ENCODE assay signal across 23 cellular contexts in the genomic region with DNA sequence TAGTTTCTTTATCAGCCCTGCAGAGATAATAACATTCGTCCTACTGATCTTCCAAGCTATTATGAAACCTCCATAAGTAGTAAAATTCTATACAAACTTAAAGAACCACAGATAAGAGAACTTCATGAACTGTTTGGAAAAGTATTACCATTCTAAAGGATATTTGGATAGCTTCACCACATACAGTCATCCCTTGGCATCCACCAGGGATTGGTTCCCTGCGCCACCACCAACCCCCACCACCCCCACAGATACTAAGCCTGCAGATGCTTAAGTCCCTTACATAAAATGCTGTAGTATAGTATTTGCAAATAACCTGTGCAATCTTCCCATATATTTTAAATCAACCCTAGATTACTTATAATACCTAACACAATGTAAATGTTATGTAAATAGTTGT.
DNase-seq lines count a peak whose midpoint lies in the region; ATAC-seq, FAIRE-seq and TF ChIP-seq lines count a peak whose summit lies in the region.
"Had no signal": no experiment of that assay in that cellular context is flagged by ENCODE, and none has a peak within 500 bp of the region (broad histone marks: within the 10 kb centered on the region; RNA-seq: fewer than 3 reads in every experiment).

No MANE protein-coding gene starts in this region.

- no peak overlapping the region for H3K4me2 ChIP-seq in astrocyte (ENCODE audit: low read length)
- H3K4me2 ChIP-seq: BLaER1 had no signal

- no peak overlapping the region for H2AFZ ChIP-seq in astrocyte (ENCODE audit: low read depth, low read length)

- CTCF ChIA-PET in activated CD8-positive, alpha-beta T cell treated with anti-CD3 and anti-CD28 coated beads for 36 hours (lab: Charles Lee), result interaction anchor here (2.5 to 4.0 kb wide), 2 partner anchors 17 to 155 kb away, joined by 7 to 21 read pairs; no protein-coding TSS in a partner anchor

- H3K4me3 Mint-ChIP-seq in astrocyte (ENCODE audit: unreplicated experiment), result no peak overlapping the region
- H3K4me3 Mint-ChIP-seq in activated CD8-positive, alpha-beta T cell treated with anti-CD3 and anti-CD28 coated beads for 36 hours, result no peak overlapping the region
- H3K4me3 Mint-ChIP-seq in activated T-helper 17 cell treated with anti-CD3 and anti-CD28 coated beads, Interleukin-2, amount 50 U/mL, for 72 hours, result no peak overlapping the region
- H3K4me3 Mint-ChIP-seq: B cell; CD4-positive, CD25-positive, alpha-beta regulatory T cell; CD8-positive, alpha-beta T cell had no signal

- no peaks in the 10 kb centered on the region for H4K20me1 ChIP-seq in astrocyte (ENCODE audit: insufficient read depth, low read length)
- H4K20me1 ChIP-seq: BLaER1 had no signal

- TF ChIP-seq CTCF in astrocyte (IDR thresholded peaks at IDR 0.05; ENCODE audit: insufficient read depth, low read depth, low read length) (no peak), kidney (IDR thresholded peaks at IDR 0.05; ENCODE audit: borderline replicate concordance, extremely low read depth, insufficient read depth) (no peak)
- TF ChIP-seq CTCF in activated CD8-positive, alpha-beta T cell treated with anti-CD3 and anti-CD28 coated beads for 36 hours (IDR thresholded peaks at IDR 0.05), result no peak

- H3K36me3 Mint-ChIP-seq in astrocyte (ENCODE audit: low read depth, unreplicated experiment), result no peaks in the 10 kb centered on the region
- no peaks in the 10 kb centered on the region for H3K36me3 Mint-ChIP-seq in activated CD8-positive, alpha-beta T cell treated with anti-CD3 and anti-CD28 coated beads for 36 hours (ENCODE audit: low read depth)
- no peaks in the 10 kb centered on the region for H3K36me3 Mint-ChIP-seq in activated T-helper 17 cell treated with anti-CD3 and anti-CD28 coated beads, Interleukin-2, amount 50 U/mL, for 72 hours (ENCODE audit: low read depth)
- H3K36me3 Mint-ChIP-seq: CD4-positive, CD25-positive, alpha-beta regulatory T cell; CD8-positive, alpha-beta T cell had no signal

- no peaks in the 10 kb centered on the region for H3K36me3 ChIP-seq in MG63
- H3K36me3 ChIP-seq in astrocyte (ENCODE audit: insufficient read depth, low read length), result no peaks in the 10 kb centered on the region
- no peaks in the 10 kb centered on the region for H3K36me3 ChIP-seq in kidney (ENCODE audit: control insufficient read depth in 1 of 2, insufficient read depth in 2 of 2, low read length in 2 of 2)
- H3K36me3 ChIP-seq: BLaER1 had no signal

- intact Hi-C loops in kidney (cut with DNase I), result no loop called here
- intact Hi-C loops in activated CD8-positive, alpha-beta T cell treated with anti-CD3 and anti-CD28 coated beads for 36 hours (cut with micrococcal nuclease), result no loop called here

- POLR2A ChIA-PET in activated CD8-positive, alpha-beta T cell treated with anti-CD3 and anti-CD28 coated beads for 36 hours (lab: Charles Lee), result no interaction called here

- peaks cover 6% of the 10 kb centered on the region for H3K4me1 Mint-ChIP-seq in astrocyte (ENCODE audit: low read depth, unreplicated experiment)
- H3K4me1 Mint-ChIP-seq in activated CD8-positive, alpha-beta T cell treated with anti-CD3 and anti-CD28 coated beads for 36 hours (ENCODE audit: low read depth), result no peaks in the 10 kb centered on the region
- H3K4me1 Mint-ChIP-seq in activated T-helper 17 cell treated with anti-CD3 and anti-CD28 coated beads, Interleukin-2, amount 50 U/mL, for 72 hours, result no peaks in the 10 kb centered on the region
- H3K4me1 Mint-ChIP-seq: B cell; CD4-positive, CD25-positive, alpha-beta regulatory T cell had no signal

- no peak overlapping the region for H3K27ac Mint-ChIP-seq in astrocyte (ENCODE audit: unreplicated experiment)
- no peak overlapping the region for H3K27ac Mint-ChIP-seq in activated CD8-positive, alpha-beta T cell treated with anti-CD3 and anti-CD28 coated beads for 36 hours
- no peak overlapping the region for H3K27ac Mint-ChIP-seq in activated T-helper 17 cell treated with anti-CD3 and anti-CD28 coated beads, Interleukin-2, amount 50 U/mL, for 72 hours
- H3K27ac Mint-ChIP-seq: B cell; CD4-positive, CD25-positive, alpha-beta regulatory T cell; CD8-positive, alpha-beta T cell had no signal

- H3K4me3 ChIP-seq in MG63 (no peak overlapping the region), astrocyte (ENCODE audit: insufficient read depth, low read depth, low read length) (no peak overlapping the region), kidney (ENCODE audit: low read length in 2 of 2) (no peak overlapping the region)
- H3K4me3 ChIP-seq: BLaER1 had no signal

- H3K27me3 Mint-ChIP-seq in astrocyte (ENCODE audit: low read depth, unreplicated experiment), result no peaks in the 10 kb centered on the region
- peaks cover 9% of the 10 kb centered on the region for H3K27me3 Mint-ChIP-seq in activated CD8-positive, alpha-beta T cell treated with anti-CD3 and anti-CD28 coated beads for 36 hours
- H3K27me3 Mint-ChIP-seq in activated T-helper 17 cell treated with anti-CD3 and anti-CD28 coated beads, Interleukin-2, amount 50 U/mL, for 72 hours, result peaks cover 17% of the 10 kb centered on the region

- H3K4me1 ChIP-seq in astrocyte (ENCODE audit: insufficient read depth, low read length) (no peaks in the 10 kb centered on the region), kidney (ENCODE audit: control insufficient read depth in 1 of 2, insufficient read depth in 1 of 2, low read depth in 1 of 2, low read length in 2 of 2) (no peaks in the 10 kb centered on the region)
- H3K4me1 ChIP-seq: BLaER1, Caco-2 had no signal

- H3K27ac ChIP-seq in astrocyte (ENCODE audit: low read depth, low read length), result no peak overlapping the region
- H3K27ac ChIP-seq in kidney (ENCODE audit: low read depth in 2 of 2, low read length in 2 of 2), result no peak overlapping the region
- H3K27ac ChIP-seq: 22Rv1, BLaER1, C4-2B had no signal

- H3K9me3 Mint-ChIP-seq in astrocyte (ENCODE audit: unreplicated experiment), result no peaks in the 10 kb centered on the region
- no peaks in the 10 kb centered on the region for H3K9me3 Mint-ChIP-seq in activated CD8-positive, alpha-beta T cell treated with anti-CD3 and anti-CD28 coated beads for 36 hours
- H3K9me3 Mint-ChIP-seq in activated T-helper 17 cell treated with anti-CD3 and anti-CD28 coated beads, Interleukin-2, amount 50 U/mL, for 72 hours, result no peaks in the 10 kb centered on the region
- H3K9me3 Mint-ChIP-seq: CD8-positive, alpha-beta T cell had no signal

- FAIRE-seq in astrocyte (lab: Jason Lieb, UNC) (no peak), kidney (lab: Jason Lieb, UNC) (peak; percentile 30)
- FAIRE-seq: A204.1, GM12891, GM18507, H1 had no signal

- no peaks in the 10 kb centered on the region for H3K27me3 ChIP-seq in MG63
- peaks cover 4% of the 10 kb centered on the region for H3K27me3 ChIP-seq in astrocyte (ENCODE audit: insufficient read depth, low read length)
- H3K27me3 ChIP-seq: BLaER1 had no signal

- DNase-seq in Daoy (ENCODE audit: low read depth), result peak; percentile 11
- peak; percentile 55 for DNase-seq in MG63
- peak; percentile 7 for DNase-seq in astrocyte (ENCODE audit: low read depth)
- no peak for DNase-seq in kidney
- DNase-seq in pons (ENCODE audit: low spot score), result no peak
- DNase-seq in activated CD8-positive, alpha-beta T cell treated with anti-CD3 and anti-CD28 coated beads for 36 hours, result no peak
- DNase-seq in NCI-H774 (lab: John Stamatoyannopoulos, UW), result no peak
- DNase-seq: Caco-2; CD4-positive, CD25-positive, alpha-beta regulatory T cell; CD8-positive, alpha-beta T cell; DMS153; GF-D8; H7; HCEC 1CT had no signal

- ATAC-seq in activated CD8-positive, alpha-beta T cell treated with anti-CD3 and anti-CD28 coated beads for 36 hours, result no peak
- no peak for ATAC-seq in activated T-helper 17 cell treated with anti-CD3 and anti-CD28 coated beads, Interleukin-2, amount 50 U/mL, for 72 hours (replicated peaks)
- ATAC-seq: CD8-positive, alpha-beta T cell had no signal

- H3K9ac ChIP-seq in astrocyte (ENCODE audit: low read length) (no peak overlapping the region), kidney (ENCODE audit: low read length in 2 of 2) (no peak overlapping the region)
- H3K9ac ChIP-seq: BLaER1 had no signal

- H3K9me3 ChIP-seq in MG63 (peaks cover 7% of the 10 kb centered on the region; the same call in 1 of the 2 replicates), astrocyte (ENCODE audit: insufficient read depth, low read depth, low read length) (no peaks in the 10 kb centered on the region), kidney (ENCODE audit: control insufficient read depth in 1 of 2, low read length in 2 of 2) (no peaks in the 10 kb centered on the region)
- H3K9me3 ChIP-seq: BLaER1 had no signal

- no peaks in the 10 kb centered on the region for H3K79me2 ChIP-seq in astrocyte (ENCODE audit: insufficient read depth, low read length)

Comparison
In these comparisons a context has a peak if more than half of its experiments do, and no peak if none do; other contexts are left out.
1. DNase-seq: peak in Daoy (single experiment), MG63 (single experiment) and astrocyte (single experiment); none in kidney (single experiment), pons (single experiment), activated CD8-positive, alpha-beta T cell treated with anti-CD3 and anti-CD28 coated beads for 36 hours (single experiment) and NCI-H774 (single experiment).